In the genomic region with DNA sequence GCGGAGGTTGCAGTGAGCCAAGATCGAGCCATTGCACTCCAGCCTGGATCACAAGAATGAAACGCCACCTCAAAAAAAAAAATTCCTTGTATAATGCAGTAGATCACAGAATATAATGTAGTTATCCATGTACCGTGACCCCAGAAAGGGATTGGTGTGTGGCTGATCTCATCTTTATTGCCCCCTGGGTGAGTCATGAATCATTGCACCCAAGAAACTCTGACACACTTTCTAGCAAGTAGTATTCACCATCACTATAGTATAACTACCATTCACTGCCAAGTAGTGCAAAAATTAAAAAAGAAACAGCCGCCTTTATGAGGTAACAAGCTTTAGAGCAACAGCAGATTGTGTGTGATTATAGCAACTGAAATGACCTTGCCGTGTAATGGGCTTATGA, we compare ENCODE assay signal across 23 cellular contexts. TPM values are rescaled to one million over a fixed set of nuclear protein-coding genes. Genes with fewer than 3 reads are reported as not detected.
A peak's percentile ranks its signal among the peaks of the same experiment; 100 is the strongest.
DNase-seq lines count a peak whose midpoint lies in the region; ATAC-seq and TF ChIP-seq lines count a peak whose summit lies in the region.
"Had no signal": no experiment of that assay in that cellular context is flagged by ENCODE, and none has a peak within 500 bp of the region (broad histone marks: within the 10 kb centered on the region; RNA-seq: fewer than 3 reads in every experiment).

No MANE protein-coding gene starts in this region.

- no peaks in the 10 kb centered on the region for H3K4me1 Mint-ChIP-seq in CD8-positive, alpha-beta T cell (ENCODE audit: low read depth)
- H3K4me1 Mint-ChIP-seq: naive thymus-derived CD4-positive, alpha-beta T cell; T-cell had no signal

- no peaks in the 10 kb centered on the region for H3K27me3 Mint-ChIP-seq in CD8-positive, alpha-beta T cell (ENCODE audit: low read depth)
- H3K27me3 Mint-ChIP-seq: naive thymus-derived CD4-positive, alpha-beta T cell; T-cell had no signal

- no peaks in the 10 kb centered on the region for H3K9me2 ChIP-seq in HCT116 (ENCODE audit: insufficient read depth)

- peak; percentile 42 for ATAC-seq in CD8-positive, alpha-beta T cell
- ATAC-seq in HCT116 = peak; percentile 36; the same call in 1 of the 2 replicates
- ATAC-seq: HepG2; naive thymus-derived CD4-positive, alpha-beta T cell; sciatic nerve had no signal

- no peak overlapping the region for H3K4me2 ChIP-seq in HCT116 (ENCODE audit: low read length)

- DNase-seq in CD8-positive, alpha-beta T cell = no peak
- DNase-seq in HCT116 (ENCODE audit: low read depth, low spot score) = no peak
- DNase-seq in SW480 (ENCODE audit: low spot score) = peak; percentile 78
- peak; percentile 13 for DNase-seq in iris pigment epithelial cell (ENCODE audit: low read depth)
- no peak for DNase-seq in NCI-H2107 treated with DMSO at 0.1 percent for 48 hours (lab: John Stamatoyannopoulos, UW; ENCODE audit: unreplicated experiment)
- no peak for DNase-seq in middle frontal gyrus (ENCODE audit: extremely low spot score, low spot score)
- no peak for DNase-seq in AG08396 (ENCODE audit: low spot score)
- DNase-seq in stimulated activated CD4-positive, alpha-beta T cell treated with anti-CD3 and anti-CD28 coated beads, Interleukin-2, amount 100 ng/mL, for 24 hours = no peak
- DNase-seq: activated CD4-positive, alpha-beta memory T cell treated with anti-CD3 and anti-CD28 coated beads for 36 hours; activated naive CD4-positive, alpha-beta T cell treated with anti-CD3 and anti-CD28 coated beads, Interleukin-2, amount 50 U/mL, for 16 hours; activated T-cell treated with anti-CD3 and anti-CD28 coated beads, Interleukin-2, amount 50 U/mL, for 1 hour; GF-D8; heart left ventricle; NCI-H2227 treated with DMSO at 0.1 percent for 48 hours; RPMI8226; T-cell; thyroid gland had no signal

- H3K4me1 ChIP-seq in CD8-positive, alpha-beta T cell (ENCODE audit: insufficient read depth, low read length) = no peaks in the 10 kb centered on the region
- no peaks in the 10 kb centered on the region for H3K4me1 ChIP-seq in HCT116 (ENCODE audit: control insufficient read depth in 1 of 2, insufficient read depth in 2 of 2, low read length in 2 of 2)
- H3K4me1 ChIP-seq: ascending aorta, parathyroid adenoma, thyroid gland had no signal

- no TSS peak for BruUV-seq in HCT116 (replicated peaks; lab: Mats Ljungman, UMichigan)

- H3K9me3 Mint-ChIP-seq in CD8-positive, alpha-beta T cell = no peaks in the 10 kb centered on the region
- H3K9me3 Mint-ChIP-seq: activated CD4-positive, alpha-beta memory T cell treated with anti-CD3 and anti-CD28 coated beads for 36 hours; naive thymus-derived CD4-positive, alpha-beta T cell; T-cell had no signal

- POLR2A ChIA-PET in CD8-positive, alpha-beta T cell (lab: Charles Lee) = no interaction called here
- POLR2A ChIA-PET in HCT116 (lab: Charles Lee) = no interaction called here

- no peaks in the 10 kb centered on the region for H3K27me3 ChIP-seq in CD8-positive, alpha-beta T cell (ENCODE audit: insufficient read depth, low read length)
- no peaks in the 10 kb centered on the region for H3K27me3 ChIP-seq in HCT116 (ENCODE audit: insufficient read depth, low read length)
- H3K27me3 ChIP-seq: ascending aorta, heart left ventricle, thyroid gland had no signal

- H3K4me3 Mint-ChIP-seq in CD8-positive, alpha-beta T cell = no peak overlapping the region
- H3K4me3 Mint-ChIP-seq: activated CD4-positive, alpha-beta memory T cell treated with anti-CD3 and anti-CD28 coated beads for 36 hours; naive thymus-derived CD4-positive, alpha-beta T cell; T-cell had no signal

- no peak for TF ChIP-seq CTCF in CD8-positive, alpha-beta T cell (IDR thresholded peaks at IDR 0.05)
- TF ChIP-seq CTCF in HCT116 (IDR thresholded peaks at IDR 0.05 in 2 of 3, conservative IDR thresholded peaks at IDR 0.05 in 1 of 3; ENCODE audit: borderline replicate concordance in 1 of 3, insufficient read depth in 1 of 3, low read depth in 2 of 3, low read length in 2 of 3) = 0 out of 6 replicates have a peak, but pooled peaks of 1 of the 3 experiments have one; percentile 2

- H3K27ac ChIP-seq in CD8-positive, alpha-beta T cell (ENCODE audit: low read depth, low read length) = no peak overlapping the region
- H3K27ac ChIP-seq in HCT116 (ENCODE audit: low read depth, low read length) = no peak overlapping the region
- H3K27ac ChIP-seq: ascending aorta, heart left ventricle, parathyroid adenoma, thyroid gland had no signal

- TF ChIP-seq POLR2A in HCT116 (IDR thresholded peaks at IDR 0.05; ENCODE audit: borderline replicate concordance, extremely low read depth, insufficient read depth, insufficient read length) = no peak

- no peak overlapping the region for H3K4me3 ChIP-seq in CD8-positive, alpha-beta T cell (ENCODE audit: low read depth, low read length)
- no peak overlapping the region for H3K4me3 ChIP-seq in HCT116 (replicated peaks in 1 of 2; ENCODE audit: low read depth in 1 of 2, low read length in 2 of 2)
- H3K4me3 ChIP-seq: ascending aorta, heart left ventricle, lung, thyroid gland had no signal

- intact Hi-C loops in CD8-positive, alpha-beta T cell (cut with DNase I, micrococcal nuclease) = loop anchor here (1.0 to 2.0 kb wide), 2 partner anchors 168 kb away; no protein-coding TSS in a partner anchor
- intact Hi-C loops in HCT116 (cut with micrococcal nuclease) = no loop called here

- H2AFZ ChIP-seq in HCT116 (ENCODE audit: low read depth, low read length, poor library complexity, severe bottlenecking) = no peak overlapping the region
- H2AFZ ChIP-seq: parathyroid adenoma had no signal

- H3K9me3 ChIP-seq in CD8-positive, alpha-beta T cell (ENCODE audit: low read length) = no peaks in the 10 kb centered on the region
- no peaks in the 10 kb centered on the region for H3K9me3 ChIP-seq in HCT116 (ENCODE audit: control insufficient read depth in 1 of 2, insufficient read depth in 1 of 2, low read depth in 1 of 2, low read length in 2 of 2)
- H3K9me3 ChIP-seq: ascending aorta, heart left ventricle, thyroid gland had no signal

- H3K79me2 ChIP-seq in HCT116 (ENCODE audit: insufficient read depth, low read length) = no peaks in the 10 kb centered on the region
- H3K79me2 ChIP-seq: parathyroid adenoma had no signal

- CTCF ChIA-PET in CD8-positive, alpha-beta T cell (lab: Charles Lee) = interaction anchor here (0.6 to 0.7 kb wide), 2 partner anchors 168 to 212 kb away, joined by 3 read pairs; no protein-coding TSS in a partner anchor
- CTCF ChIA-PET in HCT116 (lab: Charles Lee) = no interaction called here

- no peak for TF ChIP-seq RAD21 in HCT116 (IDR thresholded peaks at IDR 0.05; ENCODE audit: low read depth)

- H4K20me1 ChIP-seq in HCT116 (ENCODE audit: insufficient read depth) = no peaks in the 10 kb centered on the region

- RAD21 ChIA-PET in HCT116 (lab: Charles Lee; ENCODE audit: low non-redundant PET in 1 of 2, low total read pairs in 2 of 2, uncharacterized antibody in 2 of 2, unreplicated experiment in 2 of 2) = no interaction called here

- H3K36me3 ChIP-seq in CD8-positive, alpha-beta T cell (ENCODE audit: insufficient read depth, low read length) = no peaks in the 10 kb centered on the region
- H3K36me3 ChIP-seq in HCT116 (ENCODE audit: control insufficient read depth in 1 of 2, insufficient read depth in 2 of 2, low read length in 2 of 2) = no peaks in the 10 kb centered on the region
- H3K36me3 ChIP-seq: ascending aorta, heart left ventricle, thyroid gland had no signal

- H3K9ac ChIP-seq in HCT116 (ENCODE audit: low read length) = no peak overlapping the region
- H3K9ac ChIP-seq: parathyroid adenoma had no signal

- no peak overlapping the region for H3K27ac Mint-ChIP-seq in CD8-positive, alpha-beta T cell
- H3K27ac Mint-ChIP-seq: activated CD4-positive, alpha-beta memory T cell treated with anti-CD3 and anti-CD28 coated beads for 36 hours; naive thymus-derived CD4-positive, alpha-beta T cell; T-cell had no signal

- H3K36me3 Mint-ChIP-seq in CD8-positive, alpha-beta T cell = no peaks in the 10 kb centered on the region
- H3K36me3 Mint-ChIP-seq: activated CD4-positive, alpha-beta memory T cell treated with anti-CD3 and anti-CD28 coated beads for 36 hours; naive thymus-derived CD4-positive, alpha-beta T cell; T-cell had no signal

TF ChIP-seq in HCT116, 20 proteins besides CTCF, POLR2A, EP300 and RAD21:
- TF ChIP-seq ZFX (IDR thresholded peaks at IDR 0.05) = no peak
- TF ChIP-seq EGR1 (IDR thresholded peaks at IDR 0.05; ENCODE audit: low read depth) = no peak

RNA-seq across cellular contexts. Expression of a gene that starts 23.7 kb away (rescaled TPM):
- total RNA-seq in CD8-positive, alpha-beta T cell = 10 to 100 TPM; 56.0 to 57.7 TPM
- 65.2 TPM for total RNA-seq in HCT116 (2021; ENCODE audit: unreplicated experiment)
- 43.3 and 45.2 TPM in 2 replicates for polyA plus RNA-seq in HCT116 (2012)

Comparison
In these comparisons a context has a peak if more than half of its experiments do, and no peak if none do; other contexts are left out.
1. DNase-seq: peak in SW480 (single experiment) and iris pigment epithelial cell (single experiment); none in CD8-positive, alpha-beta T cell (0 of 7), HCT116 (single experiment), NCI-H2107 treated with DMSO at 0.1 percent for 48 hours (single experiment), middle frontal gyrus (single experiment), AG08396 (single experiment) and stimulated activated CD4-positive, alpha-beta T cell treated with anti-CD3 and anti-CD28 coated beads, Interleukin-2, amount 100 ng/mL, for 24 hours (0 of 2).